ENCODE assay signal across 7 cellular contexts in the genomic region with DNA sequence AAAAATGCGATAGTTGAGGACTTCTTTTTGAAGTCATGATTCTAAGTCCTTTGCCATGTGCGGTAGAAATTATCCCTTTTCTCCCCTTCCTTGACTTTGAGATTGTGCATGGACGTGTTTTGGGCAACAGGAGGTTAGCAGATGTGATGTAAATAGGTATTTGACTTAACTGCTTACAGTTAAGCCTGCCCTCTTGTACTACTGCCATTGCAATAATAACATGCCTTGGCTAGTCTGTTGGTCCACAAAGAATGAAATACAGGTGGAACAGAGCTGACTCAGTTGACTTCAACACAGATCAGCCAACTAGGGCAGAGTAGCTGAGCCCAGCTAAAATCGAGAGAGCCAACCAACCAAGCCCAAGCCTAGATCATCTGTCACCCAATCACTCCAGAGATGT.
"Had no signal": no experiment of that assay in that cellular context is flagged by ENCODE, and none has a peak within 500 bp of the region (broad histone marks: within the 10 kb centered on the region; RNA-seq: fewer than 3 reads in every experiment).

No MANE protein-coding gene starts in this region.

- H3K4me1 Mint-ChIP-seq: GM23338, H9, IgD-negative memory B cell had no signal

- H3K4me2 ChIP-seq: GM23338 had no signal

- H3K4me3 ChIP-seq: GM23338 had no signal

- DNase-seq: H9, HCEC 1CT had no signal

- H3K4me3 Mint-ChIP-seq: GM23338, H9, IgD-negative memory B cell had no signal

- H3K27ac Mint-ChIP-seq: GM23338, H9, IgD-negative memory B cell had no signal

- H3K27me3 Mint-ChIP-seq: IgD-negative memory B cell had no signal

- H2AFZ ChIP-seq: GM23338 had no signal

- FAIRE-seq: H1, H54, HepG2 had no signal
